ENCODE assay signal across 1 cellular context in the genomic region with DNA sequence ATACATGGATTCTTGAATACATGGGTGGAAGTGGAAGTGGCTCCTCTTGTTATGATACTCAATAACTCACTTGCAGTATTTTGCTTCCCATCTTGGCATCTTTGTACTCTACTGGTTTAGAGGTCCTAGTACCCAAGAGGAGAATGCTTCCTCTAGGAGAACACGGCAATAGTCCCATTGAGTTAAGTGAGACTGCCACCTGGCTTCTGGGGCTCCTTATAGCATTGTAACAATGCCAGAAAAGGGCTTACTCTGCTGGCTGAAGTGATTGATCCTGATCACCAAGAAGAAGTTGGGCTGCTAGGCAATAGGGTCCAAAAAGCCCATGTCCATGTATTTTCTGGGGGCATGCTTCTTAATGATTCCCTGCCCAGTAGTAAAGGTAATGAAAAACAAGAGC.
TF ChIP-seq lines count a peak whose summit lies in the region.

No MANE protein-coding gene starts in this region.

TF ChIP-seq in GM23338, 12 proteins besides CTCF, POLR2A, EP300 and RAD21 (continued from another document):
- TF ChIP-seq, protein P1, sequence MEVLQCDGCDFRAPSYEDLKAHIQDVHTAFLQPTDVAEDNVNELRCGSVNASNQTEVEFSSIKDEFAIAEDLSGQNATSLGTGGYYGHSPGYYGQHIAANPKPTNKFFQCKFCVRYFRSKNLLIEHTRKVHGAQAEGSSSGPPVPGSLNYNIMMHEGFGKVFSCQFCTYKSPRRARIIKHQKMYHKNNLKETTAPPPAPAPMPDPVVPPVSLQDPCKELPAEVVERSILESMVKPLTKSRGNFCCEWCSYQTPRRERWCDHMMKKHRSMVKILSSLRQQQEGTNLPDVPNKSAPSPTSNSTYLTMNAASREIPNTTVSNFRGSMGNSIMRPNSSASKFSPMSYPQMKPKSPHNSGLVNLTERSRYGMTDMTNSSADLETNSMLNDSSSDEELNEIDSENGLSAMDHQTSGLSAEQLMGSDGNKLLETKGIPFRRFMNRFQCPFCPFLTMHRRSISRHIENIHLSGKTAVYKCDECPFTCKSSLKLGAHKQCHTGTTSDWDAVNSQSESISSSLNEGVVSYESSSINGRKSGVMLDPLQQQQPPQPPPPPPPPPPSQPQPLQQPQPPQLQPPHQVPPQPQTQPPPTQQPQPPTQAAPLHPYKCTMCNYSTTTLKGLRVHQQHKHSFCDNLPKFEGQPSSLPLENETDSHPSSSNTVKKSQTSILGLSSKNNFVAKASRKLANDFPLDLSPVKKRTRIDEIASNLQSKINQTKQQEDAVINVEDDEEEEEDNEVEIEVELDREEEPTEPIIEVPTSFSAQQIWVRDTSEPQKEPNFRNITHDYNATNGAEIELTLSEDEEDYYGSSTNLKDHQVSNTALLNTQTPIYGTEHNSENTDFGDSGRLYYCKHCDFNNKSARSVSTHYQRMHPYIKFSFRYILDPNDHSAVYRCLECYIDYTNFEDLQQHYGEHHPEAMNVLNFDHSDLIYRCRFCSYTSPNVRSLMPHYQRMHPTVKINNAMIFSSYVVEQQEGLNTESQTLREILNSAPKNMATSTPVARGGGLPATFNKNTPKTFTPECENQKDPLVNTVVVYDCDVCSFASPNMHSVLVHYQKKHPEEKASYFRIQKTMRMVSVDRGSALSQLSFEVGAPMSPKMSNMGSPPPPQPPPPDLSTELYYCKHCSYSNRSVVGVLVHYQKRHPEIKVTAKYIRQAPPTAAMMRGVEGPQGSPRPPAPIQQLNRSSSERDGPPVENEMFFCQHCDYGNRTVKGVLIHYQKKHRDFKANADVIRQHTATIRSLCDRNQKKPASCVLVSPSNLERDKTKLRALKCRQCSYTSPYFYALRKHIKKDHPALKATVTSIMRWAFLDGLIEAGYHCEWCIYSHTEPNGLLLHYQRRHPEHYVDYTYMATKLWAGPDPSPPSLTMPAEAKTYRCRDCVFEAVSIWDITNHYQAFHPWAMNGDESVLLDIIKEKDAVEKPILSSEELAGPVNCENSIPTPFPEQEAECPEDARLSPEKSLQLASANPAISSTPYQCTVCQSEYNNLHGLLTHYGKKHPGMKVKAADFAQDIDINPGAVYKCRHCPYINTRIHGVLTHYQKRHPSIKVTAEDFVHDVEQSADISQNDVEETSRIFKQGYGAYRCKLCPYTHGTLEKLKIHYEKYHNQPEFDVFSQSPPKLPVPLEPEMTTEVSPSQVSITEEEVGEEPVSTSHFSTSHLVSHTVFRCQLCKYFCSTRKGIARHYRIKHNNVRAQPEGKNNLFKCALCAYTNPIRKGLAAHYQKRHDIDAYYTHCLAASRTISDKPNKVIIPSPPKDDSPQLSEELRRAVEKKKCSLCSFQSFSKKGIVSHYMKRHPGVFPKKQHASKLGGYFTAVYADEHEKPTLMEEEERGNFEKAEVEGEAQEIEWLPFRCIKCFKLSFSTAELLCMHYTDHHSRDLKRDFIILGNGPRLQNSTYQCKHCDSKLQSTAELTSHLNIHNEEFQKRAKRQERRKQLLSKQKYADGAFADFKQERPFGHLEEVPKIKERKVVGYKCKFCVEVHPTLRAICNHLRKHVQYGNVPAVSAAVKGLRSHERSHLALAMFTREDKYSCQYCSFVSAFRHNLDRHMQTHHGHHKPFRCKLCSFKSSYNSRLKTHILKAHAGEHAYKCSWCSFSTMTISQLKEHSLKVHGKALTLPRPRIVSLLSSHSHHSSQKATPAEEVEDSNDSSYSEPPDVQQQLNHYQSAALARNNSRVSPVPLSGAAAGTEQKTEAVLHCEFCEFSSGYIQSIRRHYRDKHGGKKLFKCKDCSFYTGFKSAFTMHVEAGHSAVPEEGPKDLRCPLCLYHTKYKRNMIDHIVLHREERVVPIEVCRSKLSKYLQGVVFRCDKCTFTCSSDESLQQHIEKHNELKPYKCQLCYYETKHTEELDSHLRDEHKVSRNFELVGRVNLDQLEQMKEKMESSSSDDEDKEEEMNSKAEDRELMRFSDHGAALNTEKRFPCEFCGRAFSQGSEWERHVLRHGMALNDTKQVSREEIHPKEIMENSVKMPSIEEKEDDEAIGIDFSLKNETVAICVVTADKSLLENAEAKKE (CRISPR knock-in tag; IDR thresholded peaks at IDR 0.05): no peak
- TF ChIP-seq NANOG (IDR thresholded peaks at IDR 0.05; ENCODE audit: borderline replicate concordance) (no peak), ZNF331 (CRISPR knock-in tag; IDR thresholded peaks at IDR 0.05; ENCODE audit: low read depth) (no peak), ZNF114 (CRISPR knock-in tag; IDR thresholded peaks at IDR 0.05) (no peak), EZH2phosphoT487 (IDR thresholded peaks at IDR 0.05; ENCODE audit: unreplicated experiment) (no peak), CREB1 (CRISPR knock-in tag; IDR thresholded peaks at IDR 0.05; ENCODE audit: low read depth) (no peak), POLR2AphosphoS5 (IDR thresholded peaks at IDR 0.05; ENCODE audit: low read depth) (no peak), STAT1 (IDR thresholded peaks at IDR 0.05; ENCODE audit: unreplicated experiment) (no peak), EZH2 (IDR thresholded peaks at IDR 0.05; ENCODE audit: low read depth, unreplicated experiment) (no peak)
- TF ChIP-seq, protein P2, sequence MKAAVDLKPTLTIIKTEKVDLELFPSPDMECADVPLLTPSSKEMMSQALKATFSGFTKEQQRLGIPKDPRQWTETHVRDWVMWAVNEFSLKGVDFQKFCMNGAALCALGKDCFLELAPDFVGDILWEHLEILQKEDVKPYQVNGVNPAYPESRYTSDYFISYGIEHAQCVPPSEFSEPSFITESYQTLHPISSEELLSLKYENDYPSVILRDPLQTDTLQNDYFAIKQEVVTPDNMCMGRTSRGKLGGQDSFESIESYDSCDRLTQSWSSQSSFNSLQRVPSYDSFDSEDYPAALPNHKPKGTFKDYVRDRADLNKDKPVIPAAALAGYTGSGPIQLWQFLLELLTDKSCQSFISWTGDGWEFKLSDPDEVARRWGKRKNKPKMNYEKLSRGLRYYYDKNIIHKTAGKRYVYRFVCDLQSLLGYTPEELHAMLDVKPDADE (IDR thresholded peaks at IDR 0.05): no peak
- TF ChIP-seq, protein P3, sequence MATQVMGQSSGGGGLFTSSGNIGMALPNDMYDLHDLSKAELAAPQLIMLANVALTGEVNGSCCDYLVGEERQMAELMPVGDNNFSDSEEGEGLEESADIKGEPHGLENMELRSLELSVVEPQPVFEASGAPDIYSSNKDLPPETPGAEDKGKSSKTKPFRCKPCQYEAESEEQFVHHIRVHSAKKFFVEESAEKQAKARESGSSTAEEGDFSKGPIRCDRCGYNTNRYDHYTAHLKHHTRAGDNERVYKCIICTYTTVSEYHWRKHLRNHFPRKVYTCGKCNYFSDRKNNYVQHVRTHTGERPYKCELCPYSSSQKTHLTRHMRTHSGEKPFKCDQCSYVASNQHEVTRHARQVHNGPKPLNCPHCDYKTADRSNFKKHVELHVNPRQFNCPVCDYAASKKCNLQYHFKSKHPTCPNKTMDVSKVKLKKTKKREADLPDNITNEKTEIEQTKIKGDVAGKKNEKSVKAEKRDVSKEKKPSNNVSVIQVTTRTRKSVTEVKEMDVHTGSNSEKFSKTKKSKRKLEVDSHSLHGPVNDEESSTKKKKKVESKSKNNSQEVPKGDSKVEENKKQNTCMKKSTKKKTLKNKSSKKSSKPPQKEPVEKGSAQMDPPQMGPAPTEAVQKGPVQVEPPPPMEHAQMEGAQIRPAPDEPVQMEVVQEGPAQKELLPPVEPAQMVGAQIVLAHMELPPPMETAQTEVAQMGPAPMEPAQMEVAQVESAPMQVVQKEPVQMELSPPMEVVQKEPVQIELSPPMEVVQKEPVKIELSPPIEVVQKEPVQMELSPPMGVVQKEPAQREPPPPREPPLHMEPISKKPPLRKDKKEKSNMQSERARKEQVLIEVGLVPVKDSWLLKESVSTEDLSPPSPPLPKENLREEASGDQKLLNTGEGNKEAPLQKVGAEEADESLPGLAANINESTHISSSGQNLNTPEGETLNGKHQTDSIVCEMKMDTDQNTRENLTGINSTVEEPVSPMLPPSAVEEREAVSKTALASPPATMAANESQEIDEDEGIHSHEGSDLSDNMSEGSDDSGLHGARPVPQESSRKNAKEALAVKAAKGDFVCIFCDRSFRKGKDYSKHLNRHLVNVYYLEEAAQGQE (IDR thresholded peaks at IDR 0.05; ENCODE audit: unreplicated experiment): no peak
